Comparison of ENCODE assay signal across 8 cellular contexts in the genomic region with DNA sequence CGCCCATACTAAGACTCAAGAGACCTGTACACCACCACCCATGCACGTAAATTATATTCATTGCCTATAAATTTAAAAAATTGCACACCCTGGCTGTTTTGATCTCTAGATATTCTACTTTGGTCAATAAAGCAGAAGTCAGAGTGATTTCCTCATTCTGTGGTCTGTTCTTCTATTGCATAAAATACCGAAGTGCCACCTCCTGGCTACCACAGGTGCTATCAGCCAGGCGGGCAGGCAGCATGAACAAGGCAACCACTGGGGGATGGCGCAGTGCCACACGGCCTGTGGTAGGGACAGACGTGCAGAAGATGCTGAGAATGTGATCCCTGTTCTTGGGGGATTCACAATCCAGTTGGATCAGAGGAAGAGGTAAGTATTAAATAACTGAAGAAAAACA.
DNase-seq lines count a peak whose midpoint lies in the region; ATAC-seq and TF ChIP-seq lines count a peak whose summit lies in the region.

No MANE protein-coding gene starts in this region.

- intact Hi-C loops in PC-3 (cut with micrococcal nuclease) (loop anchor here (10.0 kb wide), 1 partner anchor 124 kb away; a partner anchor contains a TSS), heart right ventricle (cut with DNase I) (loop anchor here in 4 of 10 donors (10.0 kb wide), 3 partner anchors 104 to 124 kb away; a partner anchor contains a TSS)

- H3K27ac Mint-ChIP-seq in CD8-positive, alpha-beta memory T cell, result no peak overlapping the region

- H3K9ac ChIP-seq in PC-3 (ENCODE audit: low read length), result no peak overlapping the region

- no peaks in the 10 kb centered on the region for H3K9me3 ChIP-seq in CD8-positive, alpha-beta memory T cell (ENCODE audit: low read length)
- H3K9me3 ChIP-seq in PC-3 (ENCODE audit: low read length), result no peaks in the 10 kb centered on the region
- H3K9me3 ChIP-seq in heart right ventricle, result peaks cover 0 to 7% (median 0%) of the 10 kb centered on the region in 11 donors

- TF ChIP-seq CTCF in PC-3 (conservative IDR thresholded peaks at IDR 0.05; ENCODE audit: low read depth, low read length) (peak; percentile 61), heart right ventricle (IDR thresholded peaks at IDR 0.05) (peak in 7 of 9 donors; percentile 21 to 56 (median 51))

- no peak overlapping the region for H3K4me2 ChIP-seq in PC-3 (ENCODE audit: low read length)

- peaks cover 0 to 5% (median 0%) of the 10 kb centered on the region in 3 donors for H3K36me3 Mint-ChIP-seq in CD8-positive, alpha-beta memory T cell

- no peaks in the 10 kb centered on the region for H3K9me2 ChIP-seq in PC-3 (replicated peaks; ENCODE audit: low read length)

- no peaks in the 10 kb centered on the region for H3K27me3 ChIP-seq in CD8-positive, alpha-beta memory T cell (ENCODE audit: insufficient read depth, low read length, poor library complexity, severe bottlenecking)
- H3K27me3 ChIP-seq in PC-3 (ENCODE audit: low read length) (no peaks in the 10 kb centered on the region), heart right ventricle (no peaks in the 10 kb centered on the region)

- no peaks in the 10 kb centered on the region for H3F3A ChIP-seq in PC-3 (ENCODE audit: low read length, unreplicated experiment)

- WGBS in heart right ventricle, 2 donors, result 63 to 75% methylated on average over 7 of the region's 7 CpGs

- CTCF ChIA-PET in CD8-positive, alpha-beta memory T cell (lab: Charles Lee), result interaction anchor here (2.1 to 3.2 kb wide), 2 partner anchors 125 to 147 kb away, joined by 5 to 19 read pairs; no protein-coding TSS in a partner anchor
- CTCF ChIA-PET in PC-3 (lab: Charles Lee), result no interaction called here

- no peaks in the 10 kb centered on the region for H4K20me1 ChIP-seq in PC-3 (ENCODE audit: low read length)

- H3K79me2 ChIP-seq in PC-3 (ENCODE audit: low read length), result no peaks in the 10 kb centered on the region

- H3K36me3 ChIP-seq in CD8-positive, alpha-beta memory T cell (ENCODE audit: insufficient read depth, low read length), result no peaks in the 10 kb centered on the region
- no peaks in the 10 kb centered on the region for H3K36me3 ChIP-seq in PC-3 (ENCODE audit: low read depth, low read length)
- H3K36me3 ChIP-seq in heart right ventricle, result peaks cover 0 to 8% (median 0%) of the 10 kb centered on the region in 9 donors

- no peak overlapping the region for H3K4me3 Mint-ChIP-seq in CD8-positive, alpha-beta memory T cell

- POLR2A ChIA-PET in CD8-positive, alpha-beta memory T cell (lab: Charles Lee), result no interaction called here
- POLR2A ChIA-PET in PC-3 (lab: Charles Lee; ENCODE audit: unreplicated experiment), result no interaction called here

- ATAC-seq in GM21825 (IDR thresholded peaks at IDR 0.05; ENCODE audit: unreplicated experiment) (peak; percentile 57), PC-3 (peak; percentile 56), heart right ventricle (peak; percentile 34 to 86 (median 66)), HG02884 (IDR thresholded peaks at IDR 0.05; ENCODE audit: unreplicated experiment) (no peak)

- no peak overlapping the region for H3K27ac ChIP-seq in CD8-positive, alpha-beta memory T cell (ENCODE audit: low read depth, low read length)
- no peak overlapping the region for H3K27ac ChIP-seq in PC-3 (ENCODE audit: low read length)
- no peak overlapping the region for H3K27ac ChIP-seq in heart right ventricle

- H3K4me1 ChIP-seq in CD8-positive, alpha-beta memory T cell (ENCODE audit: insufficient read depth, low read length), result no peaks in the 10 kb centered on the region
- H3K4me1 ChIP-seq in PC-3 (ENCODE audit: insufficient read depth, low read length) (no peaks in the 10 kb centered on the region), heart right ventricle (peaks cover 0 to 5% (median 0%) of the 10 kb centered on the region in 9 donors)

- H3K4me3 ChIP-seq in CD8-positive, alpha-beta memory T cell (ENCODE audit: low read length), result no peak overlapping the region
- no peak overlapping the region for H3K4me3 ChIP-seq in PC-3 (ENCODE audit: low read length)
- no peak overlapping the region for H3K4me3 ChIP-seq in heart right ventricle

- peak; percentile 47 to 83 (median 67) for DNase-seq in CD8-positive, alpha-beta memory T cell
- DNase-seq in PC-3, result peak; percentile 66
- DNase-seq in activated T-cell treated with anti-CD3 and anti-CD28 coated beads for 48 hours (ENCODE audit: low read depth), result peak; percentile 59
- peak; percentile 34 to 57 for DNase-seq in heart right ventricle
- DNase-seq in stimulated activated CD4-positive, alpha-beta T cell treated with anti-CD3 and anti-CD28 coated beads, TNF-alpha, amount 100 ng/mL, for 48 hours (ENCODE audit: low read depth in 3 of 3), result peak; percentile 32 to 45 (median 40)
- DNase-seq in DMS153 treated with DMSO at 0.1 percent for 48 hours (lab: John Stamatoyannopoulos, UW; ENCODE audit: unreplicated experiment), result no peak

- peaks cover 6 to 8% (median 7%) of the 10 kb centered on the region in 3 donors for H3K4me1 Mint-ChIP-seq in CD8-positive, alpha-beta memory T cell

- no peaks in the 10 kb centered on the region for H3K27me3 Mint-ChIP-seq in CD8-positive, alpha-beta memory T cell

- H2AFZ ChIP-seq in PC-3 (ENCODE audit: low read length), result no peak overlapping the region

- BruUV-seq in PC-3 (replicated peaks; lab: Mats Ljungman, UMichigan), result no TSS peak

- no peaks in the 10 kb centered on the region for H3K9me3 Mint-ChIP-seq in CD8-positive, alpha-beta memory T cell
